In genomic region chr13:96819375-96819774, GRCh38 we compare ENCODE assay signal across 31 cellular contexts.
"Had no signal": no experiment of that assay in that cellular context is flagged by ENCODE, and none has a peak within 500 bp of the region (broad histone marks: within the 10 kb centered on the region; RNA-seq: fewer than 3 reads in every experiment).

No MANE protein-coding gene starts in this region.

- DNase-seq: activated B cell treated with CpG ODN at 0.5 μM for 24 hours; activated CD4-positive, alpha-beta memory T cell treated with anti-CD3 and anti-CD28 coated beads for 36 hours; activated CD4-positive, alpha-beta T cell treated with anti-CD3 and anti-CD28 coated beads for 4 hours; activated CD4-positive, alpha-beta T cell treated with anti-CD3 and anti-CD28 coated beads, Interleukin-2, amount 10 ng/mL, durations not matched to agents 24 days and 14 days; activated CD4-positive, alpha-beta T cell treated with anti-CD3 and anti-CD28 coated beads, Interleukin-2, amount 50 U/mL, for 1 hour; activated CD4-positive, alpha-beta T cell treated with anti-CD3 and anti-CD28 coated beads, Interleukin-2, amount 50 U/mL, for 4 hours; activated CD4-positive, CD25-positive, alpha-beta regulatory T cell treated with anti-CD3 and anti-CD28 coated beads, Interleukin-2, amount 50 U/mL, for 72 hours; activated CD8-positive, alpha-beta memory T cell treated with anti-CD3 and anti-CD28 coated beads, Interleukin-2, amount 50 U/mL, for 4 hours; activated CD8-positive, alpha-beta T cell treated with anti-CD3 and anti-CD28 coated beads for 36 hours; activated effector memory CD4-positive, alpha-beta T cell treated with Interleukin-2 at 50 U/mL for 16 hours; activated gamma-delta T cell; activated naive CD4-positive, alpha-beta T cell treated with anti-CD3 and anti-CD28 coated beads, Interleukin-2, amount 10 ng/mL, durations not matched to agents 7 days and 5 days; activated naive CD4-positive, alpha-beta T cell treated with Interleukin-2 at 50 U/mL for 16 hours; activated naive CD8-positive, alpha-beta T cell treated with anti-CD3 and anti-CD28 coated beads, Interleukin-2, amount 10 ng/mL, durations not matched to agents 7 days and 5 days; activated naive CD8-positive, alpha-beta T cell treated with anti-CD3 and anti-CD28 coated beads, Interleukin-2, amount 50 U/mL, for 24 hours; activated T-cell treated with anti-CD3 and anti-CD28 coated beads for 4 hours; activated T-cell treated with anti-CD3 and anti-CD28 coated beads, Interleukin-2, amount 50 U/mL, for 1 hour; activated T-cell treated with anti-CD3 and anti-CD28 coated beads, Interleukin-2, amount 50 U/mL, for 4 hours; activated T-cell treated with anti-CD3 and anti-CD28 coated beads, Interleukin-2, amount 50 U/mL, for 72 hours; amygdala; anterior cingulate cortex; caudate nucleus; cerebellar nuclear complex; T-cell; T-helper 17 cell; T1000 had no signal

- H3K27ac ChIP-seq: ascending aorta, cardiac muscle cell, VCaP had no signal

- H3K4me3 ChIP-seq: ascending aorta, cardiac muscle cell had no signal

- H3K27me3 ChIP-seq: ascending aorta, cardiac muscle cell had no signal

- ATAC-seq: activated CD8-positive, alpha-beta T cell treated with anti-CD3 and anti-CD28 coated beads for 36 hours; activated naive CD8-positive, alpha-beta T cell treated with anti-CD3 and anti-CD28 coated beads, Interleukin-2, amount 50 U/mL, for 24 hours; activated T-cell treated with anti-CD3 and anti-CD28 coated beads, Interleukin-2, amount 50 U/mL, for 4 hours; activated T-cell treated with anti-CD3 and anti-CD28 coated beads, Interleukin-2, amount 50 U/mL, for 72 hours; T-cell; T-helper 17 cell had no signal

- FAIRE-seq: bronchial epithelial cell, TTC549 had no signal

- H3K36me3 ChIP-seq: ascending aorta, cardiac muscle cell had no signal
